Comparison of ENCODE assay signal across 22 cellular contexts in genomic region chrX:63408050-63408449, GRCh38. TPM values are rescaled to one million over a fixed set of nuclear protein-coding genes. Genes with fewer than 3 reads are reported as not detected.
DNase-seq lines count a peak whose midpoint lies in the region; ATAC-seq, FAIRE-seq and TF ChIP-seq lines count a peak whose summit lies in the region.
"Had no signal": no experiment of that assay in that cellular context is flagged by ENCODE, and none has a peak within 500 bp of the region (broad histone marks: within the 10 kb centered on the region; RNA-seq: fewer than 3 reads in every experiment).

No MANE protein-coding gene starts in this region.

- no peaks in the 10 kb centered on the region for H3K79me2 ChIP-seq in GM23338 (replicated peaks; ENCODE audit: insufficient read depth)
- H3K79me2 ChIP-seq in H1 (ENCODE audit: control insufficient read depth in 1 of 2, insufficient read depth in 2 of 2, low read length in 2 of 2): no peaks in the 10 kb centered on the region
- no peaks in the 10 kb centered on the region for H3K79me2 ChIP-seq in smooth muscle cell (ENCODE audit: low read depth)

- H3K4me3 ChIP-seq in GM23338 (no peak overlapping the region), HUES6 (ENCODE audit: low read depth, low read length) (no peak overlapping the region), H1 (ENCODE audit: extremely low read depth in 1 of 4, insufficient read depth in 2 of 4, low read depth in 3 of 4, low read length in 4 of 4) (peak overlapping the region in 1 of 4 experiments; percentile 22; a peak in 1 of 8 replicates), iPS-20b (ENCODE audit: low read length) (peak overlapping the region; percentile 40; the same call in 1 of the 2 replicates), smooth muscle cell (no peak overlapping the region)
- H3K4me3 ChIP-seq: BLaER1, GM23248 had no signal

- H2BK20ac ChIP-seq in H1 (ENCODE audit: low read length): no peak overlapping the region

- no peak overlapping the region for H2AK5ac ChIP-seq in H1 (ENCODE audit: low read depth, low read length)

- H3K9me3 ChIP-seq in HUES6 (ENCODE audit: control insufficient read depth, insufficient read depth, low read depth, low read length) (peaks cover 48% of the 10 kb centered on the region), H1 (ENCODE audit: insufficient read depth in 2 of 2, low read depth in 1 of 2, low read length in 1 of 2) (peaks cover 0 to 4% of the 10 kb centered on the region in 2 experiments; a peak in 1 of 4 replicates), iPS-20b (ENCODE audit: insufficient read depth, low read depth, low read length) (peaks cover 9% of the 10 kb centered on the region; the same call in 1 of the 2 replicates), smooth muscle cell (replicated peaks; ENCODE audit: low read depth) (peaks cover 5% of the 10 kb centered on the region)
- H3K9me3 ChIP-seq: BLaER1 had no signal

- intact Hi-C loops in natural killer cell (cut with micrococcal nuclease): no loop called here

- no peak overlapping the region for H2BK5ac ChIP-seq in H1 (ENCODE audit: low read depth, low read length)

- no peak for TF ChIP-seq POLR2A in H1 (IDR thresholded peaks at IDR 0.05; ENCODE audit: control extremely low read depth in 1 of 2, low read depth in 2 of 2, low read length in 2 of 2)

- H3K27ac ChIP-seq in GM23338 (ENCODE audit: low read depth): peak overlapping the region; percentile 37; the same call in 1 of the 2 replicates
- H3K27ac ChIP-seq in HUES6 (ENCODE audit: low read depth, low read length): peak overlapping the region; percentile 88
- H3K27ac ChIP-seq in H1 (ENCODE audit: low read depth, low read length): no peak overlapping the region
- H3K27ac ChIP-seq in iPS-20b (ENCODE audit: low read length): no peak overlapping the region
- no peak overlapping the region for H3K27ac ChIP-seq in smooth muscle cell (ENCODE audit: low read depth)
- H3K27ac ChIP-seq: BLaER1, C4-2B, GM23248 had no signal

- no peak overlapping the region for H3K4ac ChIP-seq in H1 (replicated peaks; ENCODE audit: insufficient read length, low read depth, low read length)

- no peaks in the 10 kb centered on the region for H3K36me3 ChIP-seq in GM23338 (ENCODE audit: insufficient read depth)
- H3K36me3 ChIP-seq in HUES6 (ENCODE audit: control insufficient read depth, insufficient read depth, low read length): no peaks in the 10 kb centered on the region
- H3K36me3 ChIP-seq in H1 (ENCODE audit: control insufficient read depth in 2 of 4, insufficient read depth in 4 of 4, low read length in 3 of 4): peaks cover 0 to 3% (median 0%) of the 10 kb centered on the region in 4 experiments; a peak in 1 of 8 replicates
- H3K36me3 ChIP-seq in iPS-20b (ENCODE audit: insufficient read depth, low read depth, low read length): no peaks in the 10 kb centered on the region
- H3K36me3 ChIP-seq in smooth muscle cell (ENCODE audit: low read depth): no peaks in the 10 kb centered on the region
- H3K36me3 ChIP-seq: BLaER1 had no signal

- peaks cover 16% of the 10 kb centered on the region for H3K9me3 Mint-ChIP-seq in GM23338
- H3K9me3 Mint-ChIP-seq in natural killer cell: peaks cover 0 to 3% of the 10 kb centered on the region in 2 donors

- no peak overlapping the region for H2AFZ ChIP-seq in GM23338
- no peak overlapping the region for H2AFZ ChIP-seq in H1 (ENCODE audit: low read length)
- H2AFZ ChIP-seq in smooth muscle cell (ENCODE audit: low read depth): no peak overlapping the region
- H2AFZ ChIP-seq: GM23248 had no signal

- H3K36me3 Mint-ChIP-seq in GM23338 (ENCODE audit: low read depth) (peaks cover 20% of the 10 kb centered on the region; the same call in 2 of the 3 replicates), natural killer cell (no peaks in the 10 kb centered on the region)

- no peak for TF ChIP-seq EP300 in H1 (IDR thresholded peaks at IDR 0.05; ENCODE audit: borderline replicate concordance in 1 of 2, low read depth in 2 of 2, low read length in 2 of 2)

- H4K5ac ChIP-seq in H1 (ENCODE audit: insufficient read length, low read depth, low read length): no peak overlapping the region

- no peak overlapping the region for H4K91ac ChIP-seq in H1 (replicated peaks; ENCODE audit: insufficient read length, low read length)

- WGBS in H1 (ENCODE audit: extremely low coverage in 1 of 2, insufficient coverage in 1 of 2, insufficient read length in 1 of 2, insufficient replicate concordance in 2 of 2, low coverage in 1 of 2, low lambda C conversion rate in 2 of 2, missing lambda C conversion rate in 1 of 2), 2 experiments: 21% methylated on average over 1 of the region's 1 CpG; no CpG with 5 or more reads in 1 of the 2 experiments
- WGBS in smooth muscle cell (ENCODE audit: low lambda C conversion rate): 54% methylated on average over 1 of the region's 1 CpG

- peak overlapping the region; percentile 80; the same call in 1 of the 2 replicates for H3K27ac Mint-ChIP-seq in GM23338
- H3K27ac Mint-ChIP-seq in natural killer cell: no peak overlapping the region
- H3K27ac Mint-ChIP-seq: B cell; CD4-positive, CD25-positive, alpha-beta regulatory T cell; CD8-positive, alpha-beta memory T cell had no signal

- TF ChIP-seq CTCF in GM23338 (conservative IDR thresholded peaks at IDR 0.05; ENCODE audit: low read depth in 2 of 2): no peak
- TF ChIP-seq CTCF in H1 (IDR thresholded peaks at IDR 0.05; ENCODE audit: control extremely low read depth in 1 of 3, insufficient read depth in 1 of 3, low read depth in 1 of 3, low read length in 3 of 3): no peak
- no peak for TF ChIP-seq CTCF in natural killer cell (IDR thresholded peaks at IDR 0.05)
- no peak for TF ChIP-seq CTCF in smooth muscle cell (IDR thresholded peaks at IDR 0.05; ENCODE audit: borderline replicate concordance, insufficient read depth, poor library complexity, severe bottlenecking)

- H3K23ac ChIP-seq in H1 (ENCODE audit: insufficient read length): no peak overlapping the region

- H3K4me1 Mint-ChIP-seq in GM23338 (peaks cover 27% of the 10 kb centered on the region), natural killer cell (peaks cover 0 to 5% of the 10 kb centered on the region in 2 donors)
- H3K4me1 Mint-ChIP-seq: B cell; CD4-positive, CD25-positive, alpha-beta regulatory T cell; CD8-positive, alpha-beta memory T cell had no signal

- H3K9me2 ChIP-seq in GM23338 (ENCODE audit: insufficient read depth): no peaks in the 10 kb centered on the region

- H3K27me3 Mint-ChIP-seq in GM23338 (ENCODE audit: insufficient read depth, low read depth, poor library complexity): no peaks in the 10 kb centered on the region
- H3K27me3 Mint-ChIP-seq in natural killer cell (ENCODE audit: low read depth in 2 of 2): no peaks in the 10 kb centered on the region
- H3K27me3 Mint-ChIP-seq: B cell; CD4-positive, CD25-positive, alpha-beta regulatory T cell had no signal

- H3F3A ChIP-seq in GM23338 (replicated peaks; ENCODE audit: low read depth) (no peaks in the 10 kb centered on the region), smooth muscle cell (ENCODE audit: low read depth) (no peaks in the 10 kb centered on the region)

- H4K20me1 ChIP-seq in GM23338 (replicated peaks; ENCODE audit: insufficient read depth): no peaks in the 10 kb centered on the region
- no peaks in the 10 kb centered on the region for H4K20me1 ChIP-seq in H1 (replicated peaks in 1 of 2; ENCODE audit: control insufficient read depth in 1 of 2, insufficient read depth in 2 of 2, low read length in 2 of 2)
- H4K20me1 ChIP-seq in smooth muscle cell (ENCODE audit: low read depth): no peaks in the 10 kb centered on the region
- H4K20me1 ChIP-seq: BLaER1 had no signal

- H3K4me3 Mint-ChIP-seq in GM23338 (peak overlapping the region; percentile 25; the same call in 2 of the 3 replicates), natural killer cell (no peak overlapping the region)
- H3K4me3 Mint-ChIP-seq: B cell; CD4-positive, CD25-positive, alpha-beta regulatory T cell; CD8-positive, alpha-beta memory T cell had no signal

- CTCF ChIA-PET in H1 (lab: Charles Lee; ENCODE audit: partially characterized antibody): no interaction called here

- no peaks in the 10 kb centered on the region for H3K79me1 ChIP-seq in H1 (ENCODE audit: low read depth, low read length)

- H2BK120ac ChIP-seq in H1 (replicated peaks; ENCODE audit: low read depth, low read length): no peak overlapping the region

- H2BK15ac ChIP-seq in H1 (ENCODE audit: low read length): no peak overlapping the region

- no peak overlapping the region for H3K14ac ChIP-seq in H1 (ENCODE audit: insufficient read length)

- peak overlapping the region; percentile 47; the same call in 1 of the 2 replicates for H3K4me2 ChIP-seq in GM23338
- H3K4me2 ChIP-seq in H1 (ENCODE audit: insufficient read depth in 1 of 2, low read depth in 2 of 2, low read length in 2 of 2): no peak overlapping the region
- H3K4me2 ChIP-seq in smooth muscle cell: no peak overlapping the region
- H3K4me2 ChIP-seq: BLaER1 had no signal

- peak; percentile 57; the same call in 2 of the 3 replicates for ATAC-seq in GM23338
- no peak for ATAC-seq in natural killer cell

- peaks cover 32% of the 10 kb centered on the region for H3K4me1 ChIP-seq in GM23338 (ENCODE audit: insufficient read depth)
- H3K4me1 ChIP-seq in HUES6 (ENCODE audit: control insufficient read depth, insufficient read depth, low read length): peaks cover 9% of the 10 kb centered on the region
- H3K4me1 ChIP-seq in H1 (replicated peaks in 1 of 4; ENCODE audit: control insufficient read depth in 3 of 4, insufficient read depth in 4 of 4, low read length in 3 of 4): peaks cover 0 to 6% (median 0%) of the 10 kb centered on the region in 4 experiments; a peak in 3 of 7 replicates
- peaks cover 15% of the 10 kb centered on the region; the same call in 1 of the 2 replicates for H3K4me1 ChIP-seq in iPS-20b (ENCODE audit: insufficient read depth, low read length)
- no peaks in the 10 kb centered on the region for H3K4me1 ChIP-seq in smooth muscle cell (ENCODE audit: low read depth)
- H3K4me1 ChIP-seq: BLaER1 had no signal

- TF ChIP-seq RAD21 in H1 (IDR thresholded peaks at IDR 0.05 in 1 of 2, conservative IDR thresholded peaks at IDR 0.05 in 1 of 2; ENCODE audit: low read depth in 2 of 2, low read length in 2 of 2): no peak

- H3K27me3 ChIP-seq in GM23338 (ENCODE audit: insufficient read depth) (no peaks in the 10 kb centered on the region), HUES6 (ENCODE audit: control insufficient read depth, insufficient read depth, low read length) (no peaks in the 10 kb centered on the region), H1 (replicated peaks in 1 of 4; ENCODE audit: control insufficient read depth in 3 of 4, extremely low read depth in 1 of 4, insufficient read depth in 3 of 4, low read length in 3 of 4) (no peaks in the 10 kb centered on the region), iPS-20b (ENCODE audit: insufficient read depth, low read length) (no peaks in the 10 kb centered on the region), smooth muscle cell (ENCODE audit: low read depth) (no peaks in the 10 kb centered on the region)
- H3K27me3 ChIP-seq: BLaER1 had no signal

- peak; percentile 82 for FAIRE-seq in H1 (lab: Jason Lieb, UNC)
- FAIRE-seq: GM12891, GM18507, H54 had no signal

- no peak overlapping the region for H4K8ac ChIP-seq in H1 (ENCODE audit: extremely low read depth, insufficient read depth, low read length)

- DNase-seq in GM23338 (ENCODE audit: low spot score) (peak; percentile 22), H1 (ENCODE audit: low read depth in 1 of 2, low spot score in 2 of 2) (no peak), natural killer cell (no peak), smooth muscle cell (lab: John Stamatoyannopoulos, UW; ENCODE audit: unreplicated experiment) (no peak), NCI-H69 (lab: John Stamatoyannopoulos, UW) (no peak)
- DNase-seq: 8988T; Calu3; CD4-positive, CD25-positive, alpha-beta regulatory T cell; CD8-positive, alpha-beta memory T cell; DMS53; DMS79 treated with DMSO at 0.1 percent for 48 hours; GF-D8; GM23248; HCEC 1CT had no signal

- no peak overlapping the region for H3K18ac ChIP-seq in H1 (ENCODE audit: extremely low read depth, low read length)

- no peak overlapping the region for H3K56ac ChIP-seq in H1 (replicated peaks; ENCODE audit: insufficient read length, low read depth, low read length)

- H3K9ac ChIP-seq in HUES6 (ENCODE audit: low read length): no peak overlapping the region
- no peak overlapping the region for H3K9ac ChIP-seq in H1 (replicated peaks in 1 of 4; ENCODE audit: extremely low read depth in 1 of 4, low read depth in 3 of 4, low read length in 3 of 4)
- H3K9ac ChIP-seq in iPS-20b (ENCODE audit: low read depth, low read length): no peak overlapping the region
- no peak overlapping the region for H3K9ac ChIP-seq in smooth muscle cell (ENCODE audit: low read depth)
- H3K9ac ChIP-seq: BLaER1, GM23248 had no signal

- H3K23me2 ChIP-seq in H1 (ENCODE audit: low read depth, low read length): no peaks in the 10 kb centered on the region

- POLR2A ChIA-PET in H1 (lab: Charles Lee; ENCODE audit: partially characterized antibody): no interaction called here

- H2BK12ac ChIP-seq in H1 (ENCODE audit: low read depth, low read length): no peak overlapping the region

RNA-seq across cellular contexts. Expression of gene SPIN4, which starts 56.9 kb away (rescaled TPM):
- total RNA-seq in GM23338 (2014; rRNA removed; shearing (Covaris generic)): 14.8 and 18.6 TPM in 2 replicates
- polyA plus RNA-seq in GM23338 (2016; fragmentation: Nextera tagmentation; extraction: Ambion mirVana) (12.9 and 13.5 TPM in 2 replicates), H1 (2011; rRNA removed) (6.0 and 8.0 TPM in 2 replicates), smooth muscle cell (4.1 and 6.0 TPM in 2 replicates)
- 11.8 and 12.2 TPM in 2 replicates for total RNA-seq in H1 (2021; fragmentation: NEBNext Ultra II Directional; extraction: Animal tissue kit (Norgen Biotek cat#: 25700))
- polyA plus RNA-seq in H1 (2011; cell fraction: cytosol; rRNA removed): 9.0 TPM
- polyA plus RNA-seq in H1 (2011; cell fraction: nucleus; rRNA removed): 2.7 TPM
- 5.3 to 9.1 TPM (median 6.5 TPM) in 4 replicates for polyA plus RNA-seq in H1 (2012, experiment 1 of 2)
- 1.9 TPM for polyA plus RNA-seq in H1 (2012, experiment 2 of 2)
- polyA plus RNA-seq in H1 (2013, experiment 1 of 2): 6.7 TPM
- polyA plus RNA-seq in H1 (2013, experiment 2 of 2): 5.7 TPM
- 10.0 and 10.7 TPM in 2 replicates for polyA minus RNA-seq in H1 (2011; rRNA and poly(A)+ RNA removed)
- polyA minus RNA-seq in H1 (2011; cell fraction: cytosol; rRNA and poly(A)+ RNA removed): 7.8 TPM
- 9.8 TPM for polyA minus RNA-seq in H1 (2011; cell fraction: nucleus; rRNA and poly(A)+ RNA removed)
- total RNA-seq in natural killer cell (10 to 100 TPM in 2 of 3 donors, 1 to 10 TPM in 1; 9.6 to 12.9 (median 11.0) TPM), smooth muscle cell (6.8 and 8.7 TPM in 2 replicates)

Comparison
In these comparisons a context has a peak if more than half of its experiments do, and no peak if none do; other contexts are left out.
1. H3K27ac ChIP-seq: peak in GM23338 (single experiment) and HUES6 (single experiment); none in H1 (single experiment), iPS-20b (single experiment) and smooth muscle cell (single experiment).